In genomic region chr6:156685823-156686428, GRCh38 we compare ENCODE assay signal across 7 cellular contexts.
A peak's percentile ranks its signal among the peaks of the same experiment; 100 is the strongest.
DNase-seq lines count a peak whose midpoint lies in the region; ATAC-seq and TF ChIP-seq lines count a peak whose summit lies in the region.

No MANE protein-coding gene starts in this region.

- H3K79me2 ChIP-seq in HCT116 (ENCODE audit: insufficient read depth, low read length) = no peaks in the 10 kb centered on the region
- H3K79me2 ChIP-seq in SU-DHL-6 (ENCODE audit: insufficient read depth, low read length) = no peaks in the 10 kb centered on the region

- no peaks in the 10 kb centered on the region for H3K9me3 ChIP-seq in HCT116 (ENCODE audit: control insufficient read depth in 1 of 2, insufficient read depth in 1 of 2, low read depth in 1 of 2, low read length in 2 of 2)
- H3K9me3 ChIP-seq in SU-DHL-6 (ENCODE audit: insufficient read depth, low read length) = no peaks in the 10 kb centered on the region

- H3K27ac ChIP-seq in HCT116 (ENCODE audit: low read depth, low read length) = peak overlapping the region; percentile 95; the same call in 1 of the 2 replicates
- H3K27ac ChIP-seq in SU-DHL-6 (ENCODE audit: low read depth, low read length) = peak overlapping the region; percentile 64; the same call in 1 of the 2 replicates
- peak overlapping the region in 20 of 21 experiments; percentile 91 to 99 (median 98) for H3K27ac ChIP-seq in skin epidermis

- TF ChIP-seq CTCF in HCT116 (IDR thresholded peaks at IDR 0.05 in 2 of 3, conservative IDR thresholded peaks at IDR 0.05 in 1 of 3; ENCODE audit: borderline replicate concordance in 1 of 3, insufficient read depth in 1 of 3, low read depth in 2 of 3, low read length in 2 of 3) (no peak), SU-DHL-6 (IDR thresholded peaks at IDR 0.05; ENCODE audit: insufficient read depth, low read length, poor library complexity, severe bottlenecking) (no peak), fibroblast of the aortic adventitia (IDR thresholded peaks at IDR 0.05; ENCODE audit: insufficient read depth, low read length) (no peak)

- CTCF ChIA-PET in HCT116 (lab: Charles Lee) = no interaction called here

- intact Hi-C loops in HCT116 (cut with micrococcal nuclease) = loop anchor here (5.0 kb wide), 1 partner anchor 36 kb away; no protein-coding TSS in a partner anchor

- RAD21 ChIA-PET in HCT116 (lab: Charles Lee; ENCODE audit: low non-redundant PET in 1 of 2, low total read pairs in 2 of 2, uncharacterized antibody in 2 of 2, unreplicated experiment in 2 of 2) = no interaction called here

- H3K9ac ChIP-seq in HCT116 (ENCODE audit: low read length) = peak overlapping the region; percentile 71
- H3K9ac ChIP-seq in SU-DHL-6 (ENCODE audit: low read length) = peak overlapping the region; percentile 80

- POLR2A ChIA-PET in HCT116 (lab: Charles Lee) = no interaction called here

- TF ChIP-seq POLR2A in HCT116 (IDR thresholded peaks at IDR 0.05; ENCODE audit: borderline replicate concordance, extremely low read depth, insufficient read depth, insufficient read length) = no peak

- no peaks in the 10 kb centered on the region for H3K36me3 ChIP-seq in HCT116 (ENCODE audit: control insufficient read depth in 1 of 2, insufficient read depth in 2 of 2, low read length in 2 of 2)
- H3K36me3 ChIP-seq in SU-DHL-6 (ENCODE audit: low read length) = no peaks in the 10 kb centered on the region

- DNase-seq in HCT116 (ENCODE audit: low read depth, low spot score) (no peak), fibroblast of the aortic adventitia (ENCODE audit: low read depth) (no peak), epidermal melanocyte (ENCODE audit: insufficient read length, low spot score) (no peak), UCSD-AML1 (lab: John Stamatoyannopoulos, UW; ENCODE audit: unreplicated experiment) (no peak)

- no peak for TF ChIP-seq RAD21 in HCT116 (IDR thresholded peaks at IDR 0.05; ENCODE audit: low read depth)

- H3K4me1 ChIP-seq in HCT116 (ENCODE audit: control insufficient read depth in 1 of 2, insufficient read depth in 2 of 2, low read length in 2 of 2) = peaks cover 12 to 24% of the 10 kb centered on the region in 2 experiments

- no peaks in the 10 kb centered on the region for H3K27me3 ChIP-seq in HCT116 (ENCODE audit: insufficient read depth, low read length)
- H3K27me3 ChIP-seq in SU-DHL-6 (ENCODE audit: low read length) = no peaks in the 10 kb centered on the region

- peak overlapping the region; percentile 60 for H2AFZ ChIP-seq in HCT116 (ENCODE audit: low read depth, low read length, poor library complexity, severe bottlenecking)
- H2AFZ ChIP-seq in SU-DHL-6 (ENCODE audit: low read depth, low read length, severe bottlenecking) = peak overlapping the region; percentile 98

- no peaks in the 10 kb centered on the region for H3K9me2 ChIP-seq in HCT116 (ENCODE audit: insufficient read depth)
- H3K9me2 ChIP-seq in SU-DHL-6 (replicated peaks; ENCODE audit: insufficient read depth, low read length) = no peaks in the 10 kb centered on the region

- H3K4me3 ChIP-seq in HCT116 (replicated peaks in 1 of 2; ENCODE audit: low read depth in 1 of 2, low read length in 2 of 2) (peak overlapping the region; percentile 65 to 72), SU-DHL-6 (ENCODE audit: insufficient read depth, low read length, poor library complexity, severe bottlenecking) (peak overlapping the region; percentile 84), fibroblast of the aortic adventitia (ENCODE audit: low read depth, low read length) (peak overlapping the region; percentile 80), skin epidermis (peak overlapping the region; percentile 46 to 72 (median 66))

- H3K4me2 ChIP-seq in HCT116 (ENCODE audit: low read length) = peak overlapping the region; percentile 90
- peak overlapping the region; percentile 91 for H3K4me2 ChIP-seq in SU-DHL-6 (ENCODE audit: low read depth, low read length, poor library complexity, severe bottlenecking)

- H4K20me1 ChIP-seq in HCT116 (ENCODE audit: insufficient read depth) (no peaks in the 10 kb centered on the region), SU-DHL-6 (ENCODE audit: low read depth, low read length) (no peaks in the 10 kb centered on the region)

- H3F3A ChIP-seq in SU-DHL-6 (ENCODE audit: insufficient read depth) = peaks cover 16% of the 10 kb centered on the region

- no peak for ATAC-seq in HCT116
- ATAC-seq in HG02623 (IDR thresholded peaks at IDR 0.05; ENCODE audit: unreplicated experiment) = no peak

- no TSS peak for BruUV-seq in HCT116 (replicated peaks; lab: Mats Ljungman, UMichigan)

TF ChIP-seq in HCT116, 20 proteins besides CTCF, POLR2A, EP300 and RAD21:
- no peak for TF ChIP-seq CEBPB (IDR thresholded peaks at IDR 0.05; ENCODE audit: low read depth)
- no peak for TF ChIP-seq POLR2AphosphoS5 (IDR thresholded peaks at IDR 0.05; ENCODE audit: low read depth, low read length)
- no peak for TF ChIP-seq ZNF274 (IDR thresholded peaks at IDR 0.05; ENCODE audit: low read depth, low read length)
- TF ChIP-seq REST (IDR thresholded peaks at IDR 0.05; ENCODE audit: low read depth) = no peak
- TF ChIP-seq YY1 (IDR thresholded peaks at IDR 0.05; ENCODE audit: extremely low read depth, insufficient replicate concordance, low read depth, low read length) = no peak
- no peak for TF ChIP-seq EZH2 (IDR thresholded peaks at IDR 0.05)
- no peak for TF ChIP-seq TCF7L2 (IDR thresholded peaks at IDR 0.05; ENCODE audit: borderline replicate concordance, extremely low read depth, insufficient read depth, insufficient read length)
- TF ChIP-seq MAX (IDR thresholded peaks at IDR 0.05) = no peak
- TF ChIP-seq EZH2phosphoT487 (IDR thresholded peaks at IDR 0.05; ENCODE audit: borderline replicate concordance) = no peak
